In genomic region chr9:25481377-25481776, GRCh38 we compare ENCODE assay signal across 18 cellular contexts.
"Had no signal": no experiment of that assay in that cellular context is flagged by ENCODE, and none has a peak within 500 bp of the region (broad histone marks: within the 10 kb centered on the region; RNA-seq: fewer than 3 reads in every experiment).

No MANE protein-coding gene starts in this region.

- H3K36me3 Mint-ChIP-seq: stimulated activated memory B cell treated with anti-CD40 and anti-IgM and Interleukin-4, amounts not matched to agents 10 μg/mL and 1 μg/mL and 100 μg/mL, for 72 hours had no signal

- H3K4me1 ChIP-seq: left lung, psoas muscle, sigmoid colon, tibial nerve, upper lobe of left lung had no signal

- H3K4me1 Mint-ChIP-seq: naive thymus-derived CD8-positive, alpha-beta T cell; stimulated activated memory B cell treated with anti-CD40 and anti-IgM and Interleukin-4, amounts not matched to agents 10 μg/mL and 1 μg/mL and 100 μg/mL, for 72 hours had no signal

- DNase-seq: dorsolateral prefrontal cortex; effector CD4-positive, alpha-beta T cell; hypothalamus; left cardiac atrium; left lung; mesenchymal stem cell; naive thymus-derived CD8-positive, alpha-beta T cell; nephron progenitor cell; nucleus accumbens; psoas muscle; right cardiac atrium; sigmoid colon; stimulated activated CD4-positive, alpha-beta T cell treated with anti-CD3 and anti-CD28 coated beads, Interleukin-4, amount 100 ng/mL, for 4 hours; upper lobe of left lung had no signal

- H3K4me3 Mint-ChIP-seq: naive thymus-derived CD8-positive, alpha-beta T cell; nephron progenitor cell; stimulated activated memory B cell treated with anti-CD40 and anti-IgM and Interleukin-4, amounts not matched to agents 10 μg/mL and 1 μg/mL and 100 μg/mL, for 72 hours; stimulated activated naive CD8-positive, alpha-beta T cell treated with anti-CD3 and anti-CD28 coated beads, Interleukin-15, Interleukin-2, amounts not matched to agents 100 ng/mL and 50 ng/mL, for 24 hours had no signal

- H3K27me3 ChIP-seq: dorsolateral prefrontal cortex, left lung, sigmoid colon, tibial nerve, upper lobe of left lung had no signal

- H3K36me3 ChIP-seq: left lung, sigmoid colon, thoracic aorta, tibial nerve, upper lobe of left lung had no signal

- H3K27ac ChIP-seq: dorsolateral prefrontal cortex, left lung, psoas muscle, sigmoid colon, thoracic aorta, tibial nerve, upper lobe of left lung had no signal

- H3K4me3 ChIP-seq: dorsolateral prefrontal cortex, left lung, psoas muscle, sigmoid colon, thoracic aorta, tibial nerve, upper lobe of left lung had no signal

- ATAC-seq: left cardiac atrium; left lung; naive thymus-derived CD8-positive, alpha-beta T cell; psoas muscle; right cardiac atrium; stimulated activated memory B cell treated with anti-CD40 and anti-IgM and Interleukin-4, amounts not matched to agents 10 μg/mL and 1 μg/mL and 100 μg/mL, for 72 hours had no signal

- H3K27ac Mint-ChIP-seq: naive thymus-derived CD8-positive, alpha-beta T cell; nephron progenitor cell; stimulated activated memory B cell treated with anti-CD40 and anti-IgM and Interleukin-4, amounts not matched to agents 10 μg/mL and 1 μg/mL and 100 μg/mL, for 72 hours; stimulated activated naive CD8-positive, alpha-beta T cell treated with anti-CD3 and anti-CD28 coated beads, Interleukin-15, Interleukin-2, amounts not matched to agents 100 ng/mL and 50 ng/mL, for 24 hours had no signal

- H3K9me3 Mint-ChIP-seq: nephron progenitor cell had no signal

- H3K27me3 Mint-ChIP-seq: naive thymus-derived CD8-positive, alpha-beta T cell; stimulated activated memory B cell treated with anti-CD40 and anti-IgM and Interleukin-4, amounts not matched to agents 10 μg/mL and 1 μg/mL and 100 μg/mL, for 72 hours; stimulated activated naive CD8-positive, alpha-beta T cell treated with anti-CD3 and anti-CD28 coated beads, Interleukin-15, Interleukin-2, amounts not matched to agents 100 ng/mL and 50 ng/mL, for 24 hours had no signal
